Comparison of ENCODE assay signal across 8 cellular contexts in genomic region chr22:50293441-50294318, GRCh38. TPM values are rescaled to one million over a fixed set of nuclear protein-coding genes. Genes with fewer than 3 reads are reported as not detected.
DNase-seq lines count a peak whose midpoint lies in the region; TF ChIP-seq lines count a peak whose summit lies in the region.

No MANE protein-coding gene starts in this region.

- no peaks in the 10 kb centered on the region for H3K27me3 ChIP-seq in muscle layer of duodenum (ENCODE audit: low read depth, low read length)

- in situ Hi-C loops in GM13976 (cut with MboI; ENCODE audit: low sequenced_read_pairs, unreplicated experiment), result no loop called here

- TF ChIP-seq CTCF in epithelial cell of proximal tubule (conservative IDR thresholded peaks at IDR 0.05; ENCODE audit: low read depth, low read length), result no peak
- no peak for TF ChIP-seq CTCF in GM13976 (IDR thresholded peaks at IDR 0.05; ENCODE audit: borderline replicate concordance, control extremely low read depth, extremely low read depth, insufficient read depth, missing control alignments)

- DNase-seq in DMS53 (lab: John Stamatoyannopoulos, UW), result peak; percentile 83
- peak; percentile 70 for DNase-seq in RPMI7951 (ENCODE audit: low read depth)
- no peak for DNase-seq in epithelial cell of proximal tubule (ENCODE audit: low read depth)
- DNase-seq in effector CD8-positive, alpha-beta T cell (lab: John Stamatoyannopoulos, UW), result no peak
- DNase-seq in GM13976 (ENCODE audit: low spot score), result no peak
- DNase-seq in NCI-H1930 (lab: John Stamatoyannopoulos, UW), result no peak
- no peak for DNase-seq in cerebellar cortex (ENCODE audit: low spot score)

- H3K9me3 ChIP-seq in muscle layer of duodenum (ENCODE audit: control insufficient read depth in 1 of 2, low read length in 2 of 2), result no peaks in the 10 kb centered on the region

- H3K4me1 ChIP-seq in muscle layer of duodenum (ENCODE audit: control insufficient read depth in 1 of 2, insufficient read depth in 2 of 2, low read length in 2 of 2), result peaks cover 14 to 49% of the 10 kb centered on the region in 2 donors

- H3K4me3 ChIP-seq in epithelial cell of proximal tubule (ENCODE audit: low read depth, low read length), result peak overlapping the region; percentile 48
- H3K4me3 ChIP-seq in muscle layer of duodenum (ENCODE audit: low read depth in 1 of 2, low read length in 2 of 2), result peak overlapping the region in 1 of 2 donors; percentile 42

- H3K36me3 ChIP-seq in muscle layer of duodenum (ENCODE audit: control insufficient read depth in 1 of 2, insufficient read depth in 2 of 2, low read length in 2 of 2), result peaks cover 15 to 21% of the 10 kb centered on the region in 2 donors

- peak overlapping the region; percentile 60 for H3K27ac ChIP-seq in muscle layer of duodenum (ENCODE audit: low read length)

RNA-seq across cellular contexts. Expression of gene PLXNB2, which starts 13.8 kb away (rescaled TPM):
- total RNA-seq in RPMI7951 (2014; rRNA removed; shearing (Covaris generic)), result 27.6 and 37.1 TPM in 2 replicates
- 113 and 177 TPM in 2 replicates for total RNA-seq in epithelial cell of proximal tubule

RNA-seq across cellular contexts. Expression of gene MAPK11, which starts 23.5 kb away (rescaled TPM):
- total RNA-seq in RPMI7951 (2014; rRNA removed; shearing (Covaris generic)), result 1.8 TPM in 2 replicates
- 5.4 and 8.4 TPM in 2 replicates for total RNA-seq in epithelial cell of proximal tubule

RNA-seq across cellular contexts. Expression of gene MAPK12, which starts 32.2 kb away (rescaled TPM):
- total RNA-seq in RPMI7951 (2014; rRNA removed; shearing (Covaris generic)), result 6.7 and 13.2 TPM in 2 replicates
- 33.9 and 56.0 TPM in 2 replicates for total RNA-seq in epithelial cell of proximal tubule

RNA-seq across cellular contexts. Expression of gene DENND6B, which starts 33.1 kb away (rescaled TPM):
- 0.68 and 2.2 TPM in 2 replicates for total RNA-seq in RPMI7951 (2014; rRNA removed; shearing (Covaris generic))
- total RNA-seq in epithelial cell of proximal tubule, result 1.2 and 4.4 TPM in 2 replicates

RNA-seq across cellular contexts. Expression of gene HDAC10, which starts 42.6 kb away (rescaled TPM):
- 4.2 and 5.0 TPM in 2 replicates for total RNA-seq in RPMI7951 (2014; rRNA removed; shearing (Covaris generic))
- total RNA-seq in epithelial cell of proximal tubule, result 18.8 and 40.6 TPM in 2 replicates

Comparison
In these comparisons a context has a peak if more than half of its experiments do, and no peak if none do; other contexts are left out.
1. DNase-seq: peak in DMS53 (single experiment) and RPMI7951 (single experiment); none in epithelial cell of proximal tubule (single experiment), effector CD8-positive, alpha-beta T cell (single experiment), GM13976 (single experiment), NCI-H1930 (0 of 2) and cerebellar cortex (single experiment).